In the genomic region with DNA sequence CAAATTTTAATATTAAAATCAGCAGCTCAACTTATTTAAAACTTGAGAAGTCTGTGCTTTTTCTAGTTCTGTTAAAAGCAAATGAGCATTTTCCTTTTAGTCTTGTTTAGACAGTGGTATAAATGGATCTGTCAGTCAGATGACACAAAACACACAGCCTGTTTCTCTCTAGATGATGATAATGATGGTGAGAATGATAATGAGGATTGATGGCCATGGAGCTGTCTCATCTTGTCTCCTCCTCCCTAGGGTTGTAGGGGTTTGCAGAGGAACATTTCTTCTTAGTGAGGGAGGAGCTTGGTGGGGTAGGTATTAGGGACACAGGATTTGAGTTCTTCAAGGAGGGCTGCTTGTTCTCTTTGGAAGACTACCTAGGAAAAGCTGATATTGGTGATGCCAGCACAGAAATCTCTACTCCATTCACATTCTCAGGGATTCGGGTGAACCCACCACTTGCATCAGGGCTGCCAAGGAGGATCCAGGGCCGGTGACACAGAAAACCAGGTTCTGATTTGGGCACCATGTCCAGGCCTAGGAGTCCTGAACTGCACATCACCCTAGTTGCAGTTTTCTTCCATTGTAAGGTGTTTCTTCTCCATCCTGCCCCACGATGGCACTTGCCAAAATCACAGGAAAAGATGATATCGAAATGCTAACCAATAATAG, we compare ENCODE assay signal across 23 cellular contexts.
"Had no signal": no experiment of that assay in that cellular context is flagged by ENCODE, and none has a peak within 500 bp of the region (broad histone marks: within the 10 kb centered on the region; RNA-seq: fewer than 3 reads in every experiment).

No MANE protein-coding gene starts in this region.

- H3K4me3 ChIP-seq: colonic mucosa, dorsolateral prefrontal cortex, esophagus squamous epithelium, gastrocnemius medialis, thoracic aorta had no signal

- H3K36me3 ChIP-seq: colonic mucosa, esophagus squamous epithelium, gastrocnemius medialis, thoracic aorta had no signal

- H3K9me3 ChIP-seq: colonic mucosa, esophagus squamous epithelium, gastrocnemius medialis, thoracic aorta had no signal

- H3K27me3 ChIP-seq: colonic mucosa, dorsolateral prefrontal cortex, esophagus squamous epithelium, gastrocnemius medialis had no signal

- DNase-seq: activated CD4-positive, alpha-beta T cell treated with anti-CD3 and anti-CD28 coated beads for 1 hour; activated CD8-positive, alpha-beta memory T cell treated with anti-CD3 and anti-CD28 coated beads, Interleukin-2, amount 50 U/mL, for 48 hours; activated naive CD4-positive, alpha-beta T cell treated with Interleukin-2 at 50 U/mL for 16 hours; activated naive CD8-positive, alpha-beta T cell treated with anti-CD3 and anti-CD28 coated beads for 36 hours; activated T-cell treated with anti-CD3 and anti-CD28 coated beads, Interleukin-2, amount 50 U/mL, for 4 hours; amniotic stem cell; colonic mucosa; dorsolateral prefrontal cortex; esophagus squamous epithelium; gastrocnemius medialis; hypothalamus; left ventricle myocardium superior; mammary epithelial cell; nucleus accumbens; posterior cingulate gyrus; small intestine; stimulated activated CD4-positive, alpha-beta T cell treated with anti-CD3 and anti-CD28 coated beads, Interleukin-15, amount 100 ng/mL, for 24 hours; stimulated activated CD8-positive, alpha-beta memory T cell treated with anti-CD3 and anti-CD28 coated beads, Interleukin-4, amount 100 ng/mL, for 48 hours; stimulated activated naive B cell treated with anti-CD40 and anti-IgM and Interleukin-4, amounts not matched to agents 10 μg/mL and 1 μg/mL and 100 μg/mL, for 72 hours had no signal

- ATAC-seq: activated T-cell treated with anti-CD3 and anti-CD28 coated beads, Interleukin-2, amount 50 U/mL, for 4 hours; gastrocnemius medialis; left ventricle myocardium superior; natural killer cell treated with Interleukin-12 subunit alpha and Interleukin-12 subunit beta and Interleukin-15 and Interleukin-18, amount 100 ng/mL, for 72 hours; sciatic nerve; stimulated activated naive B cell treated with anti-CD40 and anti-IgM and Interleukin-4, amounts not matched to agents 10 μg/mL and 1 μg/mL and 100 μg/mL, for 72 hours had no signal

- H3K4me1 ChIP-seq: colonic mucosa, esophagus squamous epithelium, gastrocnemius medialis had no signal

- H3K27ac ChIP-seq: colonic mucosa, dorsolateral prefrontal cortex, esophagus squamous epithelium, gastrocnemius medialis, thoracic aorta, VCaP had no signal
